Comparison of ENCODE assay signal across 8 cellular contexts in genomic region chr2:61854435-61855177, GRCh38. TPM values are rescaled to one million over a fixed set of nuclear protein-coding genes. Genes with fewer than 3 reads are reported as not detected.
DNase-seq lines count a peak whose midpoint lies in the region; ATAC-seq, FAIRE-seq and TF ChIP-seq lines count a peak whose summit lies in the region.

No MANE protein-coding gene starts in this region.

- peak overlapping the region; percentile 91 to 95 for H3K27ac ChIP-seq in kidney (ENCODE audit: low read depth in 2 of 2, low read length in 2 of 2)

- FAIRE-seq in kidney (lab: Jason Lieb, UNC): no peak

- no peaks in the 10 kb centered on the region for H3K36me3 ChIP-seq in kidney (ENCODE audit: control insufficient read depth in 1 of 2, insufficient read depth in 2 of 2, low read length in 2 of 2)

- intact Hi-C loops in kidney (cut with DNase I): no loop called here

- no peaks in the 10 kb centered on the region for H3K9me3 ChIP-seq in kidney (ENCODE audit: control insufficient read depth in 1 of 2, low read length in 2 of 2)

- peak overlapping the region; percentile 99 to 100 for H3K4me3 ChIP-seq in kidney (ENCODE audit: low read length in 2 of 2)

- ATAC-seq in GM19035 (IDR thresholded peaks at IDR 0.05; ENCODE audit: unreplicated experiment): peak; percentile 91
- ATAC-seq in HG03342 (IDR thresholded peaks at IDR 0.05; ENCODE audit: unreplicated experiment): peak; percentile 88
- ATAC-seq in activated CD4-positive, CD25-positive, alpha-beta regulatory T cell treated with anti-CD3 and anti-CD28 coated beads, Interleukin-2, amount 50 U/mL, for 24 hours: peak; percentile 91

- H3K9ac ChIP-seq in kidney (ENCODE audit: low read length in 2 of 2): peak overlapping the region; percentile 72 to 89

- no peak for TF ChIP-seq CTCF in kidney (IDR thresholded peaks at IDR 0.05; ENCODE audit: borderline replicate concordance, extremely low read depth, insufficient read depth)

- peaks cover 0 to 2% of the 10 kb centered on the region in 2 donors for H3K4me1 ChIP-seq in kidney (ENCODE audit: control insufficient read depth in 1 of 2, insufficient read depth in 1 of 2, low read depth in 1 of 2, low read length in 2 of 2)

- DNase-seq in AG20443 (ENCODE audit: low spot score) (peak; percentile 97), NCI-H345 treated with DMSO at 0.1 percent for 48 hours (lab: John Stamatoyannopoulos, UW; ENCODE audit: unreplicated experiment) (peak; percentile 98), cerebellar nuclear complex (lab: John Stamatoyannopoulos, UW) (peak; percentile 92 to 99), kidney (peak; percentile 94)
- DNase-seq in stimulated activated CD4-positive, alpha-beta T cell treated with anti-CD3 and anti-CD28 coated beads, Interleukin-15, amount 100 ng/mL, for 24 hours: peak; percentile 91

RNA-seq across cellular contexts. Expression of gene FAM161A, which starts 0.7 kb away (rescaled TPM):
- 3.7 TPM for total RNA-seq in kidney
- polyA plus RNA-seq in kidney (ENCODE audit: insufficient read depth, low read depth, low replicate concordance): 1.5 TPM

RNA-seq across cellular contexts. Expression of gene CCT4, which starts 33.9 kb away (rescaled TPM):
- total RNA-seq in kidney: 99.3 TPM
- polyA plus RNA-seq in kidney (ENCODE audit: insufficient read depth, low read depth, low replicate concordance): 121 TPM

RNA-seq across cellular contexts. Expression of gene COMMD1, which starts 50.9 kb away (rescaled TPM):
- total RNA-seq in kidney: 38.5 TPM
- polyA plus RNA-seq in kidney (ENCODE audit: insufficient read depth, low read depth, low replicate concordance): 99.4 TPM

Comparison
In these comparisons a context has a peak if more than half of its experiments do, and no peak if none do; other contexts are left out.
1. Peak in every context shown above with its lines: DNase-seq, ATAC-seq, H3K4me3 ChIP-seq and H3K27ac ChIP-seq.